In the genomic region with DNA sequence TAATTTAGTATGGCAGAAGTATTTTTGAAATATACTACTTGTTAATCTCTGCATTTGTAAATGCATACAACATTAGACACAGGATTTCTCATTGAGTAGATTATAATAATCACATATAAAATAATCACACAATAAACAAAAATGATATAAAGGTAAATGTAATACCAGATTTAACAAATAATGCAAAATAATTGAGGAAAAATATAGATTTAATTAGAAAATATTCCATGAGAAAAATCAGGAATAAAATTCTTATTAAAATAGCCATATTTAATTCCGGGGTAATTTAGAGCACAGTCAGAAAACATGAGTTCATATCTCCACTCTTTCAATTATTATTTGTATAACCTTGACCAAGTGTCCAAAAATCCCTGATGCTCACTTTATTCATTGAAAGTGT, we compare ENCODE assay signal across 26 cellular contexts.
"Had no signal": no experiment of that assay in that cellular context is flagged by ENCODE, and none has a peak within 500 bp of the region (broad histone marks: within the 10 kb centered on the region; RNA-seq: fewer than 3 reads in every experiment).

No MANE protein-coding gene starts in this region.

- H3K9me3 Mint-ChIP-seq: activated CD4-positive, alpha-beta T cell treated with anti-CD3 and anti-CD28 coated beads, Interleukin-2, amount 10 ng/mL, durations not matched to agents 24 days and 14 days; activated T-helper 1 cell treated with anti-CD3 and anti-CD28 coated beads, Interleukin-12 subunit alpha, Interleukin-12 subunit beta, Interleukin-2, Interleukin-4 antibody, amounts not matched to agents 30 ng/mL and 10 ng/mL and 1 ng/mL, durations not matched to agents 14 hours and 24 hours and 36 hours; central memory CD8-positive, alpha-beta T cell; immature natural killer cell; nephron had no signal

- H3K27me3 Mint-ChIP-seq: activated CD4-positive, alpha-beta memory T cell treated with anti-CD3 and anti-CD28 coated beads for 36 hours; activated CD4-positive, alpha-beta T cell treated with anti-CD3 and anti-CD28 coated beads, Interleukin-2, amount 10 ng/mL, durations not matched to agents 24 days and 14 days; central memory CD8-positive, alpha-beta T cell; T-helper 17 cell had no signal

- H3K36me3 Mint-ChIP-seq: activated CD4-positive, alpha-beta memory T cell treated with anti-CD3 and anti-CD28 coated beads for 36 hours; immature natural killer cell had no signal

- H3K27ac Mint-ChIP-seq: activated CD4-positive, alpha-beta memory T cell treated with anti-CD3 and anti-CD28 coated beads for 36 hours; activated CD4-positive, alpha-beta T cell treated with anti-CD3 and anti-CD28 coated beads, Interleukin-2, amount 10 ng/mL, durations not matched to agents 24 days and 14 days; activated T-helper 1 cell treated with anti-CD3 and anti-CD28 coated beads, Interleukin-12 subunit alpha, Interleukin-12 subunit beta, Interleukin-2, Interleukin-4 antibody, amounts not matched to agents 30 ng/mL and 10 ng/mL and 1 ng/mL, durations not matched to agents 14 hours and 24 hours and 36 hours; immature natural killer cell; T-helper 17 cell had no signal

- H3K4me3 Mint-ChIP-seq: activated CD4-positive, alpha-beta memory T cell treated with anti-CD3 and anti-CD28 coated beads for 36 hours; activated CD4-positive, alpha-beta T cell treated with anti-CD3 and anti-CD28 coated beads, Interleukin-2, amount 10 ng/mL, durations not matched to agents 24 days and 14 days; activated T-helper 1 cell treated with anti-CD3 and anti-CD28 coated beads, Interleukin-12 subunit alpha, Interleukin-12 subunit beta, Interleukin-2, Interleukin-4 antibody, amounts not matched to agents 30 ng/mL and 10 ng/mL and 1 ng/mL, durations not matched to agents 14 hours and 24 hours and 36 hours; central memory CD8-positive, alpha-beta T cell; immature natural killer cell; nephron; T-helper 17 cell had no signal

- H3K4me3 ChIP-seq: gastroesophageal sphincter, left lung, lower lobe of right lung, psoas muscle, transverse colon had no signal

- H3K27me3 ChIP-seq: gastroesophageal sphincter, left lung, transverse colon had no signal

- H3K36me3 ChIP-seq: gastroesophageal sphincter, left lung, lower lobe of right lung, transverse colon, WERI-Rb-1 had no signal

- DNase-seq: activated CD4-positive, alpha-beta memory T cell treated with anti-CD3 and anti-CD28 coated beads for 36 hours; activated CD4-positive, alpha-beta T cell treated with anti-CD3 and anti-CD28 coated beads, Interleukin-2, amount 10 ng/mL, durations not matched to agents 24 days and 14 days; activated CD4-positive, CD25-positive, alpha-beta regulatory T cell treated with anti-CD3 and anti-CD28 coated beads, Interleukin-2, amount 50 U/mL, for 72 hours; activated CD8-positive, alpha-beta memory T cell treated with anti-CD3 and anti-CD28 coated beads, Interleukin-2, amount 50 U/mL, for 4 hours; activated gamma-delta T cell treated with Interleukin-2 at 50 U/mL for 16 hours; activated naive CD4-positive, alpha-beta T cell treated with anti-CD3 and anti-CD28 coated beads, Interleukin-2, amount 50 U/mL, for 16 hours; activated T-cell treated with anti-CD3 and anti-CD28 coated beads, Interleukin-2, amount 50 U/mL, for 1 hour; effector CD8-positive, alpha-beta T cell; head of caudate nucleus; hippocampal formation; immature natural killer cell; left lung; lower lobe of right lung; mesendoderm; psoas muscle; stimulated activated CD4-positive, alpha-beta T cell treated with anti-CD3 and anti-CD28 coated beads, Interleukin-2, amount 100 ng/mL, for 48 hours; stimulated activated naive CD4-positive, alpha-beta T cell treated with Interleukin-2 at 50 U/mL for 16 hours; T-helper 17 cell; transverse colon; WERI-Rb-1 had no signal

- FAIRE-seq: bronchial epithelial cell had no signal

- H3K27ac ChIP-seq: gastroesophageal sphincter, left lung, lower lobe of right lung, parathyroid adenoma, psoas muscle, transverse colon, WERI-Rb-1 had no signal

- H2AFZ ChIP-seq: parathyroid adenoma had no signal

- H3K9ac ChIP-seq: parathyroid adenoma had no signal

- H3K9me3 ChIP-seq: gastroesophageal sphincter, left lung, lower lobe of right lung, psoas muscle, transverse colon had no signal

- H3K4me1 Mint-ChIP-seq: activated CD4-positive, alpha-beta T cell treated with anti-CD3 and anti-CD28 coated beads, Interleukin-2, amount 10 ng/mL, durations not matched to agents 24 days and 14 days; central memory CD8-positive, alpha-beta T cell; immature natural killer cell; T-helper 17 cell had no signal

- ATAC-seq: gastroesophageal sphincter, left lung, lower lobe of right lung, T-helper 17 cell had no signal

- H3K4me1 ChIP-seq: gastroesophageal sphincter, left lung, lower lobe of right lung, parathyroid adenoma, transverse colon had no signal

- H3K79me2 ChIP-seq: parathyroid adenoma had no signal
